In genomic region chr19:40589723-40590429, GRCh38 we compare ENCODE assay signal across 1 cellular context.
TF ChIP-seq lines count a peak whose summit lies in the region.

No MANE protein-coding gene starts in this region.

TF ChIP-seq in K562, 482 proteins besides CTCF, POLR2A, EP300 and RAD21:
- TF ChIP-seq POLR2G (IDR thresholded peaks at IDR 0.05; ENCODE audit: low read depth, low read length) (peak; percentile 30; the same call in 1 of the 2 replicates), ARHGAP35 (IDR thresholded peaks at IDR 0.05; ENCODE audit: partially characterized antibody) (no peak), RBFOX2 (IDR thresholded peaks at IDR 0.05; ENCODE audit: low read depth, low read length) (peak; percentile 55; the same call in 1 of the 2 replicates), PCBP1 (IDR thresholded peaks at IDR 0.05; ENCODE audit: low read depth, low read length, poor library complexity, severe bottlenecking) (peak; percentile 43)
